ENCODE assay signal across 17 cellular contexts in the genomic region with DNA sequence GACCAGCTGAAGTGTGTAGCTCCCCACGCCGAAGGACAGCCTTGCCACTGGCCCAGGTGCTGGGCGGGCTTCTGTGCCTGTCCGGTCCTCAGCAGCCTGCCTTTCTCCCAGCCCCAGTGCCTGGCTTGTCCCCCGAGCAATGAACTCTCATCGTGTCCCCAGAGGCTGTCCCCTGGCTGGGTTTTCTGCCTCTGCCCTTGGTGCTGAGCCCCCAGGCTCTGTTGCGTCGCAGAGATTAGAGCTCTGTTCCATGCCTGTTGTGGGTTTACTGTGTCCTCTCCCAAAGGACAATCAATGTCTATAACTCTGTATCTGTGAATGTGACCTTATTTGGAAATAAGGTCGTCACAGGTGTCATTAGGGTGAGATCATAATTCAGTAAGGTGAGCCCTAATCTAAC.
DNase-seq lines count a peak whose midpoint lies in the region; ATAC-seq, FAIRE-seq and TF ChIP-seq lines count a peak whose summit lies in the region.
"Had no signal": no experiment of that assay in that cellular context is flagged by ENCODE, and none has a peak within 500 bp of the region (broad histone marks: within the 10 kb centered on the region; RNA-seq: fewer than 3 reads in every experiment).

No MANE protein-coding gene starts in this region.

- no peaks in the 10 kb centered on the region for H3K79me2 ChIP-seq in K562 (ENCODE audit: control insufficient read depth, insufficient read depth, low read length)

- TF ChIP-seq POLR2A in A549 (IDR thresholded peaks at IDR 0.05; ENCODE audit: low read length) (no peak), IMR-90 (IDR thresholded peaks at IDR 0.05; ENCODE audit: low read depth, low read length) (no peak), K562 (conservative IDR thresholded peaks at IDR 0.05) (no peak), prostate gland (IDR thresholded peaks at IDR 0.05) (no peak)

- CTCF ChIA-PET in A549 (lab: Yijun Ruan, JAX) (no interaction called here), IMR-90 (lab: Yijun Ruan, JAX) (no interaction called here), K562 (lab: Yijun Ruan, JAX; ENCODE audit: low intra/inter-chr PET ratio) (no interaction called here)

- H3K4me3 ChIP-seq in A549 (no peak overlapping the region), IMR-90 (ENCODE audit: insufficient read depth, low read depth, low read length) (no peak overlapping the region), K562 (no peak overlapping the region), prostate gland (no peak overlapping the region), mesenchymal stem cell (ENCODE audit: insufficient read depth in 1 of 2, low read depth in 1 of 2, low read length in 2 of 2) (no peak overlapping the region)
- H3K4me3 ChIP-seq: GM23338 had no signal

- H3K4me3 Mint-ChIP-seq in nephron progenitor cell, result no peak overlapping the region
- H3K4me3 Mint-ChIP-seq: CD4-positive, alpha-beta T cell; GM23338 had no signal

- H2BK20ac ChIP-seq in IMR-90 (ENCODE audit: low read depth, low read length), result no peak overlapping the region

- TF ChIP-seq RAD21 in A549 (conservative IDR thresholded peaks at IDR 0.05 in 1 of 2, IDR thresholded peaks at IDR 0.05 in 1 of 2) (no peak), IMR-90 (IDR thresholded peaks at IDR 0.05; ENCODE audit: low read length) (no peak), K562 (CRISPR knock-in tag; conservative IDR thresholded peaks at IDR 0.05 in 1 of 2, IDR thresholded peaks at IDR 0.05 in 1 of 2) (no peak)

- H2AK5ac ChIP-seq in IMR-90 (ENCODE audit: low read depth, low read length), result no peak overlapping the region
- no peak overlapping the region for H2AK5ac ChIP-seq in mesenchymal stem cell (ENCODE audit: low read length, severe bottlenecking)

- DNase-seq in A549 (ENCODE audit: low read depth in 1 of 2, low spot score in 1 of 2) (no peak), IMR-90 (no peak), K562 (ENCODE audit: extremely low read depth in 1 of 4, low spot score in 3 of 4) (no peak), nephron progenitor cell (peak; percentile 21), medulla oblongata (ENCODE audit: extremely low spot score) (no peak), prostate gland (ENCODE audit: low spot score) (no peak), mesenchymal stem cell (no peak), left lobe of liver (ENCODE audit: low spot score) (no peak)
- DNase-seq: AML-193; C1 segment of cervical spinal cord; CD4-positive, alpha-beta T cell; DMS79; H7 had no signal

- peak overlapping the region; percentile 70 for H2AFZ ChIP-seq in IMR-90 (replicated peaks; ENCODE audit: low read length, poor library complexity)
- H2AFZ ChIP-seq in K562 (ENCODE audit: low read depth, low read length), result no peak overlapping the region
- H2AFZ ChIP-seq in mesenchymal stem cell (ENCODE audit: low read depth, low read length), result no peak overlapping the region
- H2AFZ ChIP-seq: GM23338 had no signal

- no peak for TF ChIP-seq EP300 in A549 (IDR thresholded peaks at IDR 0.05)
- TF ChIP-seq EP300 in K562 (IDR thresholded peaks at IDR 0.05; ENCODE audit: low read length), result no peak

- no peak overlapping the region for H2BK12ac ChIP-seq in mesenchymal stem cell (ENCODE audit: low read length in 2 of 2)

- H3K9me1 ChIP-seq in IMR-90 (ENCODE audit: insufficient read depth, low read length) (no peaks in the 10 kb centered on the region), K562 (ENCODE audit: control insufficient read depth, insufficient read depth, low read length) (no peaks in the 10 kb centered on the region)

- H3K36me3 ChIP-seq in IMR-90 (ENCODE audit: control insufficient read depth, insufficient read depth, low read length) (no peaks in the 10 kb centered on the region), K562 (ENCODE audit: control insufficient read depth, insufficient read depth, low read length) (no peaks in the 10 kb centered on the region), prostate gland (no peaks in the 10 kb centered on the region), mesenchymal stem cell (ENCODE audit: control insufficient read depth in 1 of 2, insufficient read depth in 2 of 2, low read depth in 1 of 2, low read length in 2 of 2) (no peaks in the 10 kb centered on the region)

- H3K27ac Mint-ChIP-seq in nephron progenitor cell, result no peak overlapping the region
- H3K27ac Mint-ChIP-seq: CD4-positive, alpha-beta T cell; GM23338 had no signal

- H3K56ac ChIP-seq in IMR-90 (ENCODE audit: extremely low read depth, insufficient read depth, low read length), result no peak overlapping the region

- H4K8ac ChIP-seq in IMR-90 (ENCODE audit: low read depth in 2 of 2, low read length in 2 of 2) (no peak overlapping the region), mesenchymal stem cell (ENCODE audit: low read length) (no peak overlapping the region)

- no peaks in the 10 kb centered on the region for H4K20me1 ChIP-seq in IMR-90 (ENCODE audit: insufficient read depth, low read length)
- H4K20me1 ChIP-seq in K562 (replicated peaks; ENCODE audit: control insufficient read depth, insufficient read depth, low read length), result peaks cover 8% of the 10 kb centered on the region; the same call in 1 of the 2 replicates

- H3K4ac ChIP-seq in IMR-90 (ENCODE audit: low read depth, low read length), result no peak overlapping the region
- no peak overlapping the region for H3K4ac ChIP-seq in mesenchymal stem cell (ENCODE audit: low read depth in 1 of 2, low read length in 2 of 2)

- H3K18ac ChIP-seq in IMR-90 (ENCODE audit: low read depth, low read length) (no peak overlapping the region), mesenchymal stem cell (ENCODE audit: low read depth in 1 of 2, low read length in 2 of 2) (no peak overlapping the region)

- no peaks in the 10 kb centered on the region for H3K36me3 Mint-ChIP-seq in nephron progenitor cell (ENCODE audit: low read depth)

- BruUV-seq in IMR-90 (replicated peaks; lab: Mats Ljungman, UMichigan) (no TSS peak), K562 (replicated peaks; lab: Mats Ljungman, UMichigan) (no TSS peak)

- FAIRE-seq in A549 (lab: Jason Lieb, UNC) (no peak), K562 (lab: Jason Lieb, UNC) (no peak)
- FAIRE-seq: G401.6, GM12891 had no signal

- H3K79me1 ChIP-seq in IMR-90 (ENCODE audit: low read depth in 1 of 2, low read length in 2 of 2) (no peaks in the 10 kb centered on the region), mesenchymal stem cell (replicated peaks; ENCODE audit: low read length, poor library complexity, severe bottlenecking) (no peaks in the 10 kb centered on the region)

- no peak overlapping the region for H2BK15ac ChIP-seq in IMR-90 (ENCODE audit: low read depth, low read length)
- no peak overlapping the region for H2BK15ac ChIP-seq in mesenchymal stem cell (ENCODE audit: low read depth, poor library complexity, severe bottlenecking)

- H3K23ac ChIP-seq in IMR-90 (ENCODE audit: low read depth, low read length), result no peak overlapping the region
- H3K23ac ChIP-seq in mesenchymal stem cell (ENCODE audit: low read length in 2 of 2), result no peak overlapping the region

- H3K27ac ChIP-seq in A549 (no peak overlapping the region), IMR-90 (ENCODE audit: insufficient read depth, low read length) (no peak overlapping the region), K562 (ENCODE audit: extremely low read depth, low read depth, low read length) (no peak overlapping the region), prostate gland (no peak overlapping the region), mesenchymal stem cell (ENCODE audit: low read length, poor library complexity, severe bottlenecking) (no peak overlapping the region)
- H3K27ac ChIP-seq: 22Rv1 had no signal

- H3K4me1 Mint-ChIP-seq in nephron progenitor cell, result peaks cover 5% of the 10 kb centered on the region

- no peak overlapping the region for H2AK9ac ChIP-seq in IMR-90 (replicated peaks; ENCODE audit: low read depth, low read length, poor library complexity)

- intact Hi-C loops in IMR-90 (cut with micrococcal nuclease) (no loop called here), K562 (cut with micrococcal nuclease) (no loop called here), prostate gland (cut with DNase I) (no loop called here)

- POLR2A ChIA-PET in A549 (lab: Yijun Ruan, JAX) (no interaction called here), IMR-90 (lab: Charles Lee; ENCODE audit: unreplicated experiment) (no interaction called here), K562 (lab: Yijun Ruan, JAX) (interaction anchor here (0.6 to 1.5 kb wide), 4 partner anchors 8 to 1078 kb away, joined by 3 to 4 read pairs (median 3); no protein-coding TSS in a partner anchor)

- H4K91ac ChIP-seq in IMR-90 (ENCODE audit: insufficient read depth, low read depth, low read length) (no peak overlapping the region), mesenchymal stem cell (ENCODE audit: low read length) (no peak overlapping the region)

- H3K27me3 ChIP-seq in IMR-90 (ENCODE audit: control insufficient read depth, insufficient read depth, low read length), result no peaks in the 10 kb centered on the region
- peaks cover 39 to 71% of the 10 kb centered on the region in 2 experiments for H3K27me3 ChIP-seq in K562 (ENCODE audit: control insufficient read depth in 2 of 2, insufficient read depth in 2 of 2, low read length in 2 of 2)
- H3K27me3 ChIP-seq in prostate gland (replicated peaks; ENCODE audit: insufficient read depth), result no peaks in the 10 kb centered on the region
- no peaks in the 10 kb centered on the region for H3K27me3 ChIP-seq in mesenchymal stem cell (ENCODE audit: control insufficient read depth in 1 of 2, insufficient read depth in 1 of 2, low read length in 2 of 2)

- WGBS in A549 (ENCODE audit: missing lambda C conversion rate), result 82% methylated on average over 8 of the region's 9 CpGs
- WGBS in IMR-90 (ENCODE audit: extremely low coverage in 2 of 2, insufficient read length in 1 of 2), 2 experiments, result 20% methylated on average over 2 of the region's 9 CpGs; no CpG with 5 or more reads in 1 of the 2 experiments
- 2% methylated on average over 9 of the region's 9 CpGs for WGBS in K562 (ENCODE audit: insufficient coverage, low coverage, missing lambda C conversion rate)
- whole genome bisulfite sequencing in prostate gland, result 75% methylated on average over 9 of the region's 9 CpGs
- whole genome bisulfite sequencing in mesenchymal stem cell, result 72% methylated on average over 9 of the region's 9 CpGs

- H3K14ac ChIP-seq in IMR-90 (replicated peaks; ENCODE audit: low read depth, low read length) (no peak overlapping the region), mesenchymal stem cell (ENCODE audit: low read length in 2 of 2) (no peak overlapping the region)

- H3K4me2 ChIP-seq in A549, result no peak overlapping the region
- H3K4me2 ChIP-seq in IMR-90 (ENCODE audit: low read depth, low read length), result no peak overlapping the region
- no peak overlapping the region for H3K4me2 ChIP-seq in K562 (ENCODE audit: insufficient read depth, low read length)
- H3K4me2 ChIP-seq in mesenchymal stem cell (ENCODE audit: low read length, poor library complexity, severe bottlenecking), result no peak overlapping the region
- H3K4me2 ChIP-seq: GM23338 had no signal

- H3K9me3 Mint-ChIP-seq in nephron progenitor cell, result no peaks in the 10 kb centered on the region
- H3K9me3 Mint-ChIP-seq: CD4-positive, alpha-beta T cell; GM23338 had no signal

- H3K27me3 Mint-ChIP-seq in nephron progenitor cell (ENCODE audit: low read depth, poor library complexity), result peaks cover 21% of the 10 kb centered on the region
- H3K27me3 Mint-ChIP-seq: CD4-positive, alpha-beta T cell had no signal

- H2BK120ac ChIP-seq in IMR-90 (ENCODE audit: low read depth, low read length) (no peak overlapping the region), mesenchymal stem cell (ENCODE audit: low read depth, low read length) (no peak overlapping the region)

- H2BK5ac ChIP-seq in IMR-90 (ENCODE audit: low read depth, low read length, poor library complexity, severe bottlenecking) (no peak overlapping the region), mesenchymal stem cell (ENCODE audit: low read depth, low read length, poor library complexity, severe bottlenecking) (no peak overlapping the region)

- dilution Hi-C loops in IMR-90 (cut with HindIII; ENCODE audit: low sequenced_read_pairs, unreplicated experiment), result no loop called here

- in situ Hi-C loops in IMR-90 (cut with MboI; ENCODE audit: low sequenced_read_pairs), result no loop called here
- in situ Hi-C loops in K562 (cut with MboI), result no loop called here

- no peak overlapping the region for H3K9ac ChIP-seq in IMR-90 (ENCODE audit: low read depth, low read length)
- H3K9ac ChIP-seq in K562 (ENCODE audit: insufficient read depth in 1 of 2, low read depth in 2 of 2, low read length in 2 of 2), result no peak overlapping the region
- no peak overlapping the region for H3K9ac ChIP-seq in mesenchymal stem cell (ENCODE audit: low read length)

- TF ChIP-seq CTCF in A549 (IDR thresholded peaks at IDR 0.05), result no peak
- no peak for TF ChIP-seq CTCF in IMR-90 (conservative IDR thresholded peaks at IDR 0.05; ENCODE audit: low read depth, low read length)
- TF ChIP-seq CTCF in K562 (IDR thresholded peaks at IDR 0.05 in 2 of 3, conservative IDR thresholded peaks at IDR 0.05 in 1 of 3; ENCODE audit: insufficient read depth in 2 of 3, low read depth in 1 of 3, low read length in 3 of 3), result no peak
- TF ChIP-seq CTCF in nephron progenitor cell (IDR thresholded peaks at IDR 0.05), result no peak
- no peak for TF ChIP-seq CTCF in prostate gland (IDR thresholded peaks at IDR 0.05)

- no peak overlapping the region for H4K5ac ChIP-seq in IMR-90 (ENCODE audit: low read depth, low read length)

- ATAC-seq in A549, result no peak
- no peak for ATAC-seq in IMR-90 (ENCODE audit: low read depth)
- peak; percentile 33 for ATAC-seq in K562
- ATAC-seq in left lobe of liver, result no peak
- ATAC-seq: GM23338 had no signal

- H3K9me3 ChIP-seq in A549 (peaks cover 3% of the 10 kb centered on the region; the same call in 1 of the 3 replicates), IMR-90 (ENCODE audit: control insufficient read depth, insufficient read depth, low read length) (peaks cover 31% of the 10 kb centered on the region), K562 (replicated peaks; ENCODE audit: control insufficient read depth, insufficient read depth, low read depth, low read length) (no peaks in the 10 kb centered on the region), prostate gland (no peaks in the 10 kb centered on the region), mesenchymal stem cell (ENCODE audit: control insufficient read depth, low read length) (no peaks in the 10 kb centered on the region)

- peaks cover 10% of the 10 kb centered on the region for H3K4me1 ChIP-seq in A549
- H3K4me1 ChIP-seq in IMR-90 (ENCODE audit: control insufficient read depth, insufficient read depth, low read length), result no peaks in the 10 kb centered on the region
- H3K4me1 ChIP-seq in K562 (replicated peaks in 1 of 2; ENCODE audit: control insufficient read depth in 2 of 2, insufficient read depth in 2 of 2, low read length in 2 of 2), result peaks cover 0 to 3% of the 10 kb centered on the region in 2 experiments; a peak in 1 of 5 replicates
- no peaks in the 10 kb centered on the region for H3K4me1 ChIP-seq in prostate gland (replicated peaks)
- no peaks in the 10 kb centered on the region for H3K4me1 ChIP-seq in mesenchymal stem cell (ENCODE audit: control insufficient read depth, insufficient read depth, low read depth, low read length)
